Comparison of ENCODE assay signal across 19 cellular contexts in the genomic region with DNA sequence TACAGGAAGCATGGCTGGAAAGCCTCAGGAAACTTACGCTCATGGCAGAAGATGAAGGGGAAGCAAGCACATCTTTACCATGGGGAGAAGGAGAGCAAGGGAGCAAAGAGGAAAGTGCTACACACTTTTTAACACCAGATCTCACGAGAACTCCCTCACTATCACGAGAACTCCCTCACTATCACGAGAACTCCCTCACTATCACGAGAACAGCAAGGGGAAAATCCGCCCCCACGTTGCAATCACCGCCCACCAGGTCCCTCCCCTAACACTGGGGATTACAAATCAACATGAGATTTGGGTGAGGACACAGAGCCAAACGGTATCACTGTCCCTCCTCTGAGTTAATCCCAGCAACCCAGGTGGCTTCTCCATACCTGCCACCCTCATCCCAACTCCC.
"Had no signal": no experiment of that assay in that cellular context is flagged by ENCODE, and none has a peak within 500 bp of the region (broad histone marks: within the 10 kb centered on the region; RNA-seq: fewer than 3 reads in every experiment).

No MANE protein-coding gene starts in this region.

- H3K36me3 ChIP-seq: ascending aorta, cardiac muscle cell, transverse colon, WERI-Rb-1 had no signal

- ATAC-seq: activated CD8-positive, alpha-beta T cell treated with anti-CD3 and anti-CD28 coated beads for 36 hours; activated naive CD8-positive, alpha-beta T cell treated with anti-CD3 and anti-CD28 coated beads, Interleukin-2, amount 50 U/mL, for 24 hours; naive thymus-derived CD8-positive, alpha-beta T cell; psoas muscle; sciatic nerve had no signal

- H3K27ac ChIP-seq: cardiac muscle cell, WERI-Rb-1 had no signal

- H3K4me3 ChIP-seq: ascending aorta, cardiac muscle cell, lung, psoas muscle, transverse colon had no signal

- DNase-seq: activated CD4-positive, alpha-beta T cell treated with anti-CD3 and anti-CD28 coated beads for 4 hours; activated CD8-positive, alpha-beta memory T cell treated with anti-CD3 and anti-CD28 coated beads, Interleukin-2, amount 50 U/mL, for 48 hours; activated CD8-positive, alpha-beta T cell treated with anti-CD3 and anti-CD28 coated beads for 36 hours; activated naive CD4-positive, alpha-beta T cell; activated naive CD8-positive, alpha-beta T cell treated with anti-CD3 and anti-CD28 coated beads, Interleukin-2, amount 50 U/mL, for 24 hours; effector memory CD4-positive, alpha-beta T cell; hippocampal formation; naive thymus-derived CD8-positive, alpha-beta T cell; nucleus accumbens; psoas muscle; stimulated activated naive CD4-positive, alpha-beta T cell; substantia nigra; T-helper 1 cell; transverse colon; WERI-Rb-1 had no signal

- H3K27me3 ChIP-seq: ascending aorta, cardiac muscle cell, transverse colon had no signal

- H3K9me3 ChIP-seq: ascending aorta, psoas muscle, transverse colon had no signal
